ENCODE assay signal across 22 cellular contexts in genomic region chr15:69783211-69783610, GRCh38.
DNase-seq lines count a peak whose midpoint lies in the region; ATAC-seq and TF ChIP-seq lines count a peak whose summit lies in the region.
"Had no signal": no experiment of that assay in that cellular context is flagged by ENCODE, and none has a peak within 500 bp of the region (broad histone marks: within the 10 kb centered on the region; RNA-seq: fewer than 3 reads in every experiment).

No MANE protein-coding gene starts in this region.

- no peaks in the 10 kb centered on the region for H3K9me3 ChIP-seq in naive thymus-derived CD4-positive, alpha-beta T cell (ENCODE audit: control insufficient read depth in 2 of 3, low read length in 3 of 3)
- no peaks in the 10 kb centered on the region for H3K9me3 ChIP-seq in effector memory CD4-positive, alpha-beta T cell (ENCODE audit: control insufficient read depth, low read length)
- H3K9me3 ChIP-seq: BLaER1, gastroesophageal sphincter, pancreas, transverse colon had no signal

- no peak overlapping the region for H3K4me3 ChIP-seq in naive thymus-derived CD4-positive, alpha-beta T cell (ENCODE audit: low read length)
- no peak overlapping the region for H3K4me3 ChIP-seq in effector memory CD4-positive, alpha-beta T cell (ENCODE audit: insufficient read depth, low read depth, low read length, poor library complexity, severe bottlenecking)
- H3K4me3 ChIP-seq: BLaER1, gastroesophageal sphincter, pancreas, smooth muscle cell, transverse colon had no signal

- H3K27me3 ChIP-seq in naive thymus-derived CD4-positive, alpha-beta T cell (ENCODE audit: control insufficient read depth in 2 of 2, insufficient read depth in 2 of 2, low read length in 2 of 2): no peaks in the 10 kb centered on the region
- no peaks in the 10 kb centered on the region for H3K27me3 ChIP-seq in effector memory CD4-positive, alpha-beta T cell (replicated peaks; ENCODE audit: control insufficient read depth, insufficient read depth, low read length, poor library complexity, severe bottlenecking)
- H3K27me3 ChIP-seq: pancreas, transverse colon had no signal

- no peak for ATAC-seq in activated CD8-positive, alpha-beta T cell treated with anti-CD3 and anti-CD28 coated beads, Interleukin-2, amount 10 ng/mL, durations not matched to agents 7 days and 5 days
- ATAC-seq in activated CD8-positive, alpha-beta T cell treated with anti-CD3 and anti-CD28 coated beads for 36 hours: no peak
- no peak for ATAC-seq in naive thymus-derived CD4-positive, alpha-beta T cell
- ATAC-seq: gastroesophageal sphincter, left cardiac atrium, SK-N-SH treated with all-trans-retinoic acid at 6 μM for 48 hours had no signal

- H3K4me1 Mint-ChIP-seq in activated CD8-positive, alpha-beta T cell treated with anti-CD3 and anti-CD28 coated beads, Interleukin-2, amount 10 ng/mL, durations not matched to agents 7 days and 5 days (ENCODE audit: low read depth): peaks cover 34% of the 10 kb centered on the region
- H3K4me1 Mint-ChIP-seq in activated CD8-positive, alpha-beta T cell treated with anti-CD3 and anti-CD28 coated beads for 36 hours (ENCODE audit: low read depth): peaks cover 28% of the 10 kb centered on the region
- peaks cover 16 to 40% (median 26%) of the 10 kb centered on the region in 7 donors for H3K4me1 Mint-ChIP-seq in naive thymus-derived CD4-positive, alpha-beta T cell

- TF ChIP-seq CTCF in activated CD8-positive, alpha-beta T cell treated with anti-CD3 and anti-CD28 coated beads for 36 hours (IDR thresholded peaks at IDR 0.05): no peak

- no peak overlapping the region for H3K27ac Mint-ChIP-seq in activated CD8-positive, alpha-beta T cell treated with anti-CD3 and anti-CD28 coated beads, Interleukin-2, amount 10 ng/mL, durations not matched to agents 7 days and 5 days
- H3K27ac Mint-ChIP-seq in activated CD8-positive, alpha-beta T cell treated with anti-CD3 and anti-CD28 coated beads for 36 hours: no peak overlapping the region
- no peak overlapping the region for H3K27ac Mint-ChIP-seq in naive thymus-derived CD4-positive, alpha-beta T cell
- H3K27ac Mint-ChIP-seq: activated naive CD8-positive, alpha-beta T cell treated with anti-CD3 and anti-CD28 coated beads, Interleukin-2, amount 50 U/mL, for 24 hours had no signal

- no peaks in the 10 kb centered on the region for H3K36me3 ChIP-seq in naive thymus-derived CD4-positive, alpha-beta T cell (ENCODE audit: control insufficient read depth in 2 of 3, insufficient read depth in 3 of 3, low read length in 3 of 3)
- H3K36me3 ChIP-seq in effector memory CD4-positive, alpha-beta T cell (ENCODE audit: control insufficient read depth, insufficient read depth, low read length): no peaks in the 10 kb centered on the region
- H3K36me3 ChIP-seq: BLaER1, gastroesophageal sphincter, pancreas, transverse colon had no signal

- H3K27me3 Mint-ChIP-seq in activated CD8-positive, alpha-beta T cell treated with anti-CD3 and anti-CD28 coated beads, Interleukin-2, amount 10 ng/mL, durations not matched to agents 7 days and 5 days (ENCODE audit: low read depth): peaks cover 21% of the 10 kb centered on the region
- H3K27me3 Mint-ChIP-seq in activated CD8-positive, alpha-beta T cell treated with anti-CD3 and anti-CD28 coated beads for 36 hours: peaks cover 25% of the 10 kb centered on the region
- H3K27me3 Mint-ChIP-seq in naive thymus-derived CD4-positive, alpha-beta T cell: peaks cover 5 to 60% (median 16%) of the 10 kb centered on the region in 5 donors

- no peaks in the 10 kb centered on the region for H3K36me3 Mint-ChIP-seq in activated CD8-positive, alpha-beta T cell treated with anti-CD3 and anti-CD28 coated beads, Interleukin-2, amount 10 ng/mL, durations not matched to agents 7 days and 5 days (ENCODE audit: low read depth)
- H3K36me3 Mint-ChIP-seq in activated CD8-positive, alpha-beta T cell treated with anti-CD3 and anti-CD28 coated beads for 36 hours (ENCODE audit: low read depth): no peaks in the 10 kb centered on the region
- peaks cover 0 to 6% (median 0%) of the 10 kb centered on the region in 5 donors for H3K36me3 Mint-ChIP-seq in naive thymus-derived CD4-positive, alpha-beta T cell

- H3K9me3 Mint-ChIP-seq in activated CD8-positive, alpha-beta T cell treated with anti-CD3 and anti-CD28 coated beads, Interleukin-2, amount 10 ng/mL, durations not matched to agents 7 days and 5 days (ENCODE audit: insufficient read depth): peaks cover under 1% of the 10 kb centered on the region
- peaks cover 2% of the 10 kb centered on the region for H3K9me3 Mint-ChIP-seq in activated CD8-positive, alpha-beta T cell treated with anti-CD3 and anti-CD28 coated beads for 36 hours
- H3K9me3 Mint-ChIP-seq in naive thymus-derived CD4-positive, alpha-beta T cell: peaks cover 0 to 3% (median 0%) of the 10 kb centered on the region in 11 donors
- H3K9me3 Mint-ChIP-seq: activated naive CD8-positive, alpha-beta T cell treated with anti-CD3 and anti-CD28 coated beads, Interleukin-2, amount 50 U/mL, for 24 hours; neural crest cell had no signal

- H3K4me3 Mint-ChIP-seq in activated CD8-positive, alpha-beta T cell treated with anti-CD3 and anti-CD28 coated beads, Interleukin-2, amount 10 ng/mL, durations not matched to agents 7 days and 5 days: no peak overlapping the region
- H3K4me3 Mint-ChIP-seq in activated CD8-positive, alpha-beta T cell treated with anti-CD3 and anti-CD28 coated beads for 36 hours: no peak overlapping the region
- peak overlapping the region in 6 of 10 donors; percentile 8 to 60 (median 24) for H3K4me3 Mint-ChIP-seq in naive thymus-derived CD4-positive, alpha-beta T cell
- H3K4me3 Mint-ChIP-seq: activated naive CD8-positive, alpha-beta T cell treated with anti-CD3 and anti-CD28 coated beads, Interleukin-2, amount 50 U/mL, for 24 hours; neural crest cell had no signal

- intact Hi-C loops in activated CD8-positive, alpha-beta T cell treated with anti-CD3 and anti-CD28 coated beads for 36 hours (cut with micrococcal nuclease): no loop called here
- intact Hi-C loops in naive thymus-derived CD4-positive, alpha-beta T cell (cut with micrococcal nuclease): loop anchor here in 1 of 2 donors (2.0 kb wide), 2 partner anchors 14 to 22 kb away; no protein-coding TSS in a partner anchor

- no peak overlapping the region for H3K27ac ChIP-seq in naive thymus-derived CD4-positive, alpha-beta T cell (ENCODE audit: low read depth, low read length)
- H3K27ac ChIP-seq in effector memory CD4-positive, alpha-beta T cell (ENCODE audit: insufficient read depth, low read length, poor library complexity, severe bottlenecking): no peak overlapping the region
- H3K27ac ChIP-seq: BLaER1, gastroesophageal sphincter, pancreas, transverse colon had no signal

- peaks cover 0 to 23% of the 10 kb centered on the region in 2 donors for H3K4me1 ChIP-seq in naive thymus-derived CD4-positive, alpha-beta T cell (ENCODE audit: control insufficient read depth in 2 of 2, insufficient read depth in 2 of 2, low read length in 2 of 2)
- peaks cover 3% of the 10 kb centered on the region for H3K4me1 ChIP-seq in effector memory CD4-positive, alpha-beta T cell (ENCODE audit: control insufficient read depth, insufficient read depth, low read length, poor library complexity, severe bottlenecking)
- H3K4me1 ChIP-seq: gastroesophageal sphincter, pancreas, transverse colon had no signal

- peak; percentile 7 for DNase-seq in activated CD8-positive, alpha-beta T cell treated with anti-CD3 and anti-CD28 coated beads, Interleukin-2, amount 10 ng/mL, durations not matched to agents 7 days and 5 days
- no peak for DNase-seq in activated CD8-positive, alpha-beta T cell treated with anti-CD3 and anti-CD28 coated beads for 36 hours
- peak; percentile 64 for DNase-seq in NCI-H1694 (lab: John Stamatoyannopoulos, UW)
- DNase-seq in NCI-H748 treated with DMSO at 0.1 percent for 48 hours (lab: John Stamatoyannopoulos, UW): peak; percentile 26
- no peak for DNase-seq in naive thymus-derived CD4-positive, alpha-beta T cell
- DNase-seq in 8988T: no peak
- no peak for DNase-seq in pons (ENCODE audit: low spot score)
- DNase-seq in effector memory CD4-positive, alpha-beta T cell: no peak
- DNase-seq: caudate nucleus; EL; hippocampal formation; left cardiac atrium; OCI-M1; pancreas; stimulated activated CD4-positive, alpha-beta T cell treated with anti-CD3 and anti-CD28 coated beads, Interleukin-2, amount 100 ng/mL, for 24 hours; transverse colon had no signal

- POLR2A ChIA-PET in activated CD8-positive, alpha-beta T cell treated with anti-CD3 and anti-CD28 coated beads, Interleukin-2, amount 10 ng/mL, durations not matched to agents 7 days and 5 days (lab: Charles Lee): no interaction called here
- POLR2A ChIA-PET in activated CD8-positive, alpha-beta T cell treated with anti-CD3 and anti-CD28 coated beads for 36 hours (lab: Charles Lee): no interaction called here
- POLR2A ChIA-PET in naive thymus-derived CD4-positive, alpha-beta T cell (lab: Charles Lee): interaction anchor here (0.9 to 1.1 kb wide), 2 partner anchors 314 to 317 kb away, joined by 3 read pairs; partner anchors contain the start of gene TLE3

- CTCF ChIA-PET in activated CD8-positive, alpha-beta T cell treated with anti-CD3 and anti-CD28 coated beads, Interleukin-2, amount 10 ng/mL, durations not matched to agents 7 days and 5 days (lab: Charles Lee): interaction anchor here (1.3 kb wide), 1 partner anchor 20 kb away, joined by 3 read pairs; no protein-coding TSS in a partner anchor
- CTCF ChIA-PET in activated CD8-positive, alpha-beta T cell treated with anti-CD3 and anti-CD28 coated beads for 36 hours (lab: Charles Lee): no interaction called here
- CTCF ChIA-PET in naive thymus-derived CD4-positive, alpha-beta T cell (lab: Charles Lee): no interaction called here

Comparison
In these comparisons a context has a peak if more than half of its experiments do, and no peak if none do; other contexts are left out.
1. DNase-seq: peak in activated CD8-positive, alpha-beta T cell treated with anti-CD3 and anti-CD28 coated beads, Interleukin-2, amount 10 ng/mL, durations not matched to agents 7 days and 5 days (single experiment), NCI-H1694 (single experiment) and NCI-H748 treated with DMSO at 0.1 percent for 48 hours (single experiment); none in activated CD8-positive, alpha-beta T cell treated with anti-CD3 and anti-CD28 coated beads for 36 hours (single experiment), naive thymus-derived CD4-positive, alpha-beta T cell (0 of 9), 8988T (single experiment), pons (single experiment) and effector memory CD4-positive, alpha-beta T cell (0 of 3).
2. H3K4me3 Mint-ChIP-seq: peak in naive thymus-derived CD4-positive, alpha-beta T cell (6 of 10); none in activated CD8-positive, alpha-beta T cell treated with anti-CD3 and anti-CD28 coated beads, Interleukin-2, amount 10 ng/mL, durations not matched to agents 7 days and 5 days (single experiment) and activated CD8-positive, alpha-beta T cell treated with anti-CD3 and anti-CD28 coated beads for 36 hours (single experiment).